Comparison of ENCODE assay signal across 2 cellular contexts in the genomic region with DNA sequence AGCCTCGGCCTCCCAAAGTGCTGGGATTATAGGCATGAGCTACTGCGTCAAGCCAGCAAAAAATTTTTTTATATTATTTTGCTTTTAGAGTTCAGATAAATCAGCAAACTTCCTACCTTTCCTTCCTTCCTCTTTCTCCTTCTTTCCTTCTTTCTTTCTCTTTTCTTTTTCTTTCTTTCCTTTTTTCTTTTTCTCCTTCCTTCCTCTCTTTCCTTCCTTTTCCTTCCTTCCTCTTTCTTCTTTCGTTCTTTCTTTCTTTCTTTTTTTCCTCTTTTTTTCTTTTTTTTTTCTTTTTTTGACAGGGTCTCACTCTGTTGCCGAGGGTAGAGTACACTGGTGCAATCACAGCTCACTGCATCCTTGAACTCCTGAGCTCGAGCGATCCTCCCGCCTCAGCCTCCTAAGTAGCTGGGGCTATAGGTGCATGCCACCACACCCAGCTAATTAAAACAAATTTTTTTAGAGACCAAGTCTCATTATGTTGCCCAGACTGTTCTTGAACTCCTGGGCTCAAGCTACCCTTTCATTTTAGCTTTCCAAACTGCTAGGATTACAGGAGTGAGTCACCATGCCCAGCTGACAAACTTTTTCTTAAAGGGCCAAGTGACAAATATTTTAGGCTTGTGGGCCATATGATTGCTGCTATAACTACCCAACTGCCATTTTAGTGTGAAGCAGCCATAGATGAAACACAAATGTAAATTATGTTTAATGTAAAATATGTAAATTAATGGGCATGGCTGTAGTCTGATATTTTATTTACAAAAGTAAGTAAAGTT.
A peak's percentile ranks its signal among the peaks of the same experiment; 100 is the strongest.
TF ChIP-seq lines count a peak whose summit lies in the region.

No MANE protein-coding gene starts in this region.

TF ChIP-seq in HCT116, 20 proteins besides CTCF, POLR2A, EP300 and RAD21:
- TF ChIP-seq EZH2 (IDR thresholded peaks at IDR 0.05) = no peak
- TF ChIP-seq FOSL1 (IDR thresholded peaks at IDR 0.05; ENCODE audit: low read depth) = peak; percentile 74
- peak; percentile 72 for TF ChIP-seq JUND (IDR thresholded peaks at IDR 0.05)
- TF ChIP-seq CBX3 (IDR thresholded peaks at IDR 0.05; ENCODE audit: low read depth) = 0 out of 2 replicates have a peak, but pooled peaks have one; percentile 28

TF ChIP-seq in endothelial cell of umbilical vein, 7 proteins besides CTCF, POLR2A, EP300 and RAD21:
- TF ChIP-seq JUN (IDR thresholded peaks at IDR 0.05; ENCODE audit: borderline replicate concordance, insufficient read depth, insufficient read length, low read depth) (peak; percentile 39), MYC (IDR thresholded peaks at IDR 0.05; ENCODE audit: low read depth, low read length) (no peak), FOS (IDR thresholded peaks at IDR 0.05; ENCODE audit: borderline replicate concordance, insufficient read depth, low read length) (peak; percentile 69)
